Comparison of ENCODE assay signal across 15 cellular contexts in genomic region chr4:94831607-94832006, GRCh38.
A peak's percentile ranks its signal among the peaks of the same experiment; 100 is the strongest.
DNase-seq lines count a peak whose midpoint lies in the region; ATAC-seq and TF ChIP-seq lines count a peak whose summit lies in the region.
"Had no signal": no experiment of that assay in that cellular context is flagged by ENCODE, and none has a peak within 500 bp of the region (broad histone marks: within the 10 kb centered on the region; RNA-seq: fewer than 3 reads in every experiment).

No MANE protein-coding gene starts in this region.

- DNase-seq in GM23338 (ENCODE audit: low spot score) = no peak
- DNase-seq in HK-2 (ENCODE audit: unreplicated experiment) = peak; percentile 3
- peak; percentile 70 for DNase-seq in NCI-H82 (lab: John Stamatoyannopoulos, UW)
- DNase-seq in NCI-H2029 treated with DMSO at 0.1 percent for 48 hours (lab: John Stamatoyannopoulos, UW) = no peak
- no peak for DNase-seq in activated CD8-positive, alpha-beta memory T cell treated with anti-CD3 and anti-CD28 coated beads for 24 hours
- no peak for DNase-seq in upper lobe of right lung
- DNase-seq: Caco-2; CD8-positive, alpha-beta T cell; DMS53; GF-D8 had no signal

- no peak overlapping the region for H3K4me2 ChIP-seq in GM23338
- H3K4me2 ChIP-seq in neural cell (ENCODE audit: low read length) = no peak overlapping the region
- H3K4me2 ChIP-seq: A549 had no signal

- H3K36me3 Mint-ChIP-seq in GM23338 (ENCODE audit: low read depth) = no peaks in the 10 kb centered on the region
- H3K36me3 Mint-ChIP-seq: CD14-positive monocyte; CD8-positive, alpha-beta T cell had no signal

- intact Hi-C loops in upper lobe of right lung (cut with DNase I) = no loop called here

- H3K4me1 ChIP-seq in GM23338 (ENCODE audit: insufficient read depth) (no peaks in the 10 kb centered on the region), upper lobe of right lung (no peaks in the 10 kb centered on the region)
- H3K4me1 ChIP-seq: Caco-2 had no signal

- H3K9ac ChIP-seq in neural cell (ENCODE audit: low read length) = no peak overlapping the region

- no peak for TF ChIP-seq CTCF in GM23338 (conservative IDR thresholded peaks at IDR 0.05; ENCODE audit: low read depth in 2 of 2)
- no peak for TF ChIP-seq CTCF in neural cell (IDR thresholded peaks at IDR 0.05; ENCODE audit: poor library complexity, severe bottlenecking)
- no peak for TF ChIP-seq CTCF in upper lobe of right lung (IDR thresholded peaks at IDR 0.05)

- TF ChIP-seq EP300 in neural cell (conservative IDR thresholded peaks at IDR 0.05; ENCODE audit: poor library complexity, severe bottlenecking) = peak; percentile 89

- H3K27ac Mint-ChIP-seq in GM23338 = no peak overlapping the region
- H3K27ac Mint-ChIP-seq: CD14-positive monocyte; CD8-positive, alpha-beta T cell had no signal

- H3K27me3 ChIP-seq in GM23338 (ENCODE audit: insufficient read depth) (no peaks in the 10 kb centered on the region), neural cell (ENCODE audit: insufficient read depth, low read depth, low read length) (no peaks in the 10 kb centered on the region), upper lobe of right lung (no peaks in the 10 kb centered on the region)

- no peak overlapping the region for H3K4me3 Mint-ChIP-seq in GM23338
- H3K4me3 Mint-ChIP-seq: CD14-positive monocyte; CD8-positive, alpha-beta T cell had no signal

- H3K79me2 ChIP-seq in GM23338 (replicated peaks; ENCODE audit: insufficient read depth) = no peaks in the 10 kb centered on the region
- no peaks in the 10 kb centered on the region for H3K79me2 ChIP-seq in neural cell (replicated peaks; ENCODE audit: insufficient read depth, low read length)

- H3F3A ChIP-seq in GM23338 (replicated peaks; ENCODE audit: low read depth) = no peaks in the 10 kb centered on the region
- H3F3A ChIP-seq in neural cell (ENCODE audit: insufficient read depth, low read length, poor library complexity, severe bottlenecking) = peaks cover 3% of the 10 kb centered on the region

- H3K4me3 ChIP-seq in GM23338 (no peak overlapping the region), neural cell (ENCODE audit: low read length) (peak overlapping the region; percentile 36), upper lobe of right lung (no peak overlapping the region)
- H3K4me3 ChIP-seq: A549, K562 had no signal

- no peaks in the 10 kb centered on the region for H3K9me3 ChIP-seq in neural cell (ENCODE audit: low read length)
- no peaks in the 10 kb centered on the region for H3K9me3 ChIP-seq in upper lobe of right lung
- H3K9me3 ChIP-seq: A549, Caco-2 had no signal

- H3K27ac ChIP-seq in GM23338 (ENCODE audit: low read depth) = no peak overlapping the region
- peak overlapping the region; percentile 65 for H3K27ac ChIP-seq in neural cell (ENCODE audit: low read length)
- H3K27ac ChIP-seq in upper lobe of right lung = no peak overlapping the region
- H3K27ac ChIP-seq: A549, HL-60 had no signal

- no peaks in the 10 kb centered on the region; the same call in 2 of the 3 replicates for H3K9me3 Mint-ChIP-seq in GM23338
- H3K9me3 Mint-ChIP-seq: CD8-positive, alpha-beta T cell had no signal

- H3K36me3 ChIP-seq in GM23338 (ENCODE audit: insufficient read depth) (no peaks in the 10 kb centered on the region), neural cell (ENCODE audit: insufficient read depth, low read length) (no peaks in the 10 kb centered on the region), upper lobe of right lung (no peaks in the 10 kb centered on the region)

- H4K20me1 ChIP-seq in GM23338 (replicated peaks; ENCODE audit: insufficient read depth) = no peaks in the 10 kb centered on the region
- no peaks in the 10 kb centered on the region for H4K20me1 ChIP-seq in neural cell (ENCODE audit: insufficient read depth)

- TF ChIP-seq RAD21 in neural cell (conservative IDR thresholded peaks at IDR 0.05) = no peak

- ATAC-seq in GM23338 = peak; percentile 55; the same call in 2 of the 3 replicates
- no peak for ATAC-seq in upper lobe of right lung
- ATAC-seq: A549; CD8-positive, alpha-beta T cell; K562 had no signal

- H3K27me3 Mint-ChIP-seq in GM23338 (ENCODE audit: insufficient read depth, low read depth, poor library complexity) = no peaks in the 10 kb centered on the region

- peaks cover 15% of the 10 kb centered on the region for H3K4me1 Mint-ChIP-seq in GM23338
- H3K4me1 Mint-ChIP-seq: CD14-positive monocyte had no signal

- no peaks in the 10 kb centered on the region for H3K9me2 ChIP-seq in GM23338 (ENCODE audit: insufficient read depth)
- no peaks in the 10 kb centered on the region for H3K9me2 ChIP-seq in neural cell (ENCODE audit: insufficient read depth, low read length)

- no peak overlapping the region for H2AFZ ChIP-seq in GM23338
- no peak overlapping the region for H2AFZ ChIP-seq in neural cell (ENCODE audit: low read depth, low read length)

TF ChIP-seq in GM23338, 12 proteins besides CTCF, POLR2A, EP300 and RAD21 (continues in another document):
- TF ChIP-seq POLR2AphosphoS5 (IDR thresholded peaks at IDR 0.05; ENCODE audit: low read depth) (no peak), JUNB (IDR thresholded peaks at IDR 0.05; ENCODE audit: unreplicated experiment) (no peak)

TF ChIP-seq in neural cell, 6 proteins besides CTCF, POLR2A, EP300 and RAD21:
- TF ChIP-seq MXI1 (conservative IDR thresholded peaks at IDR 0.05; ENCODE audit: poor library complexity, severe bottlenecking) (no peak), TAF1 (IDR thresholded peaks at IDR 0.05; ENCODE audit: low read depth) (no peak), EZH2 (IDR thresholded peaks at IDR 0.05; ENCODE audit: borderline replicate concordance, insufficient read depth, low read length, poor library complexity, severe bottlenecking) (no peak), REST (IDR thresholded peaks at IDR 0.05; ENCODE audit: borderline replicate concordance) (peak; percentile 32), SMC3 (conservative IDR thresholded peaks at IDR 0.05; ENCODE audit: poor library complexity) (no peak), POLR2AphosphoS5 (IDR thresholded peaks at IDR 0.05) (peak; percentile 85)
TF ChIP-seq in neural cell: peak in this region for 2.

Comparison
In these comparisons a context has a peak if more than half of its experiments do, and no peak if none do; other contexts are left out.
1. DNase-seq: peak in HK-2 (single experiment) and NCI-H82 (single experiment); none in GM23338 (single experiment), NCI-H2029 treated with DMSO at 0.1 percent for 48 hours (single experiment), activated CD8-positive, alpha-beta memory T cell treated with anti-CD3 and anti-CD28 coated beads for 24 hours (single experiment) and upper lobe of right lung (single experiment).